Comparison of ENCODE assay signal across 3 cellular contexts in the genomic region with DNA sequence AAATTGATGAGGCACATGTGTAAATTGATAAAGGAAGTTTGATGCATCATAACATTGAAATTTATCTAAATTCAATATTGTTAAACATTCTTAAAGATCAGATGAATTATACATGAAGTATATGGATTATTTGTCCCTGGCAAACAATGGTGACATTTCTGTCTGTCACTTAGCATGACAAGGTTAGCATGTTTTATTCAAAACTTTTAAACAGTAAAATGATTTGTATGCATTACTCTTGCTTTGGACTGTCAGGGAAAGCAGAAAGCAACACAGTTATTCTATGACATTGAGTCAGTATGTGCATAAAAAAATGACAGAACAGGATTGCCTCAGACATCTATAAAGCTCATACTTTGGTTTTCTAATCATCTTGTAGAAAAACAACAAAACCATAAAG.
"Had no signal": no experiment of that assay in that cellular context is flagged by ENCODE, and none has a peak within 500 bp of the region (broad histone marks: within the 10 kb centered on the region; RNA-seq: fewer than 3 reads in every experiment).

No MANE protein-coding gene starts in this region.

- DNase-seq: GDM1, GF-D8 had no signal

- H3K4me3 ChIP-seq: GM12878 had no signal
